ENCODE assay signal across 7 cellular contexts in genomic region chr9:113309204-113309813, GRCh38. TPM values are rescaled to one million over a fixed set of nuclear protein-coding genes. Genes with fewer than 3 reads are reported as not detected.
DNase-seq lines count a peak whose midpoint lies in the region; ATAC-seq, FAIRE-seq and TF ChIP-seq lines count a peak whose summit lies in the region.

No MANE protein-coding gene starts in this region.

- CTCF ChIA-PET in HEK293 (lab: Yijun Ruan, JAX) (interaction anchor here (0.6 to 3.6 kb wide), 24 partner anchors 9 to 1748 kb away, joined by 3 to 26 read pairs (median 4); partner anchors contain the start of gene WDR31), H1 (lab: Charles Lee; ENCODE audit: partially characterized antibody) (interaction anchor here (0.7 to 4.2 kb wide), 24 partner anchors 10 to 349 kb away, joined by 3 to 30 read pairs (median 4); partner anchors contain the start of genes BSPRY, CDC26, PRPF4 and WDR31)

- H2BK12ac ChIP-seq in H1 (ENCODE audit: low read depth, low read length) = no peak overlapping the region

- H3K4me1 ChIP-seq in HEK293 (ENCODE audit: control insufficient read depth, insufficient read depth, low read length) = no peaks in the 10 kb centered on the region
- H3K4me1 ChIP-seq in H1 (replicated peaks in 1 of 4; ENCODE audit: control insufficient read depth in 3 of 4, insufficient read depth in 4 of 4, low read length in 3 of 4) = no peaks in the 10 kb centered on the region

- FAIRE-seq in H1 (lab: Jason Lieb, UNC) = no peak

- DNase-seq in DMS53 treated with DMSO at 0.1 percent for 48 hours (lab: John Stamatoyannopoulos, UW; ENCODE audit: unreplicated experiment) (peak; percentile 10), SHP77 (lab: John Stamatoyannopoulos, UW) (peak; percentile 40 to 54), H1 (ENCODE audit: low read depth in 1 of 2, low spot score in 2 of 2) (no peak), naive B cell (peak; percentile 6), NCI-H2107 (lab: John Stamatoyannopoulos, UW) (no peak), activated T-cell treated with anti-CD3 and anti-CD28 coated beads for 4 hours (no peak)

- TF ChIP-seq RAD21 in H1 (IDR thresholded peaks at IDR 0.05 in 1 of 2, conservative IDR thresholded peaks at IDR 0.05 in 1 of 2; ENCODE audit: low read depth in 2 of 2, low read length in 2 of 2) = peak; percentile 79 to 80

- H3K4me3 Mint-ChIP-seq in naive B cell = no peak overlapping the region

- no peaks in the 10 kb centered on the region; a peak in 1 of 7 replicates for H3K27me3 ChIP-seq in H1 (replicated peaks in 1 of 4; ENCODE audit: control insufficient read depth in 3 of 4, extremely low read depth in 1 of 4, insufficient read depth in 3 of 4, low read length in 3 of 4)

- H3K4me3 ChIP-seq in HEK293 (ENCODE audit: low read depth, low read length) (no peak overlapping the region), H1 (ENCODE audit: extremely low read depth in 1 of 4, insufficient read depth in 2 of 4, low read depth in 3 of 4, low read length in 4 of 4) (no peak overlapping the region)

- no peak overlapping the region for H4K5ac ChIP-seq in H1 (ENCODE audit: insufficient read length, low read depth, low read length)

- H4K20me1 ChIP-seq in H1 (replicated peaks in 1 of 2; ENCODE audit: control insufficient read depth in 1 of 2, insufficient read depth in 2 of 2, low read length in 2 of 2) = no peaks in the 10 kb centered on the region

- H3K27ac Mint-ChIP-seq in naive B cell = no peak overlapping the region

- no peak for TF ChIP-seq EP300 in H1 (IDR thresholded peaks at IDR 0.05; ENCODE audit: borderline replicate concordance in 1 of 2, low read depth in 2 of 2, low read length in 2 of 2)

- no peaks in the 10 kb centered on the region for H3K27me3 Mint-ChIP-seq in naive B cell

- H2BK15ac ChIP-seq in H1 (ENCODE audit: low read length) = no peak overlapping the region

- no peak overlapping the region for H3K18ac ChIP-seq in H1 (ENCODE audit: extremely low read depth, low read length)

- H3K79me2 ChIP-seq in H1 (ENCODE audit: control insufficient read depth in 1 of 2, insufficient read depth in 2 of 2, low read length in 2 of 2) = no peaks in the 10 kb centered on the region

- no peak overlapping the region for H2AFZ ChIP-seq in H1 (ENCODE audit: low read length)

- no peaks in the 10 kb centered on the region for H3K23me2 ChIP-seq in H1 (ENCODE audit: low read depth, low read length)

- POLR2A ChIA-PET in HEK293 (lab: Yijun Ruan, JAX) = no interaction called here
- POLR2A ChIA-PET in H1 (lab: Charles Lee; ENCODE audit: partially characterized antibody) = interaction anchor here (1.0 kb wide), 1 partner anchor 284 kb away, joined by 3 read pairs; no protein-coding TSS in a partner anchor

- no peak overlapping the region for H2AK5ac ChIP-seq in H1 (ENCODE audit: low read depth, low read length)

- H2BK120ac ChIP-seq in H1 (replicated peaks; ENCODE audit: low read depth, low read length) = no peak overlapping the region

- H3K79me1 ChIP-seq in H1 (ENCODE audit: low read depth, low read length) = no peaks in the 10 kb centered on the region

- H3K36me3 Mint-ChIP-seq in naive B cell = no peaks in the 10 kb centered on the region

- TF ChIP-seq CTCF in HEK293 (tag by site-specific recombination; IDR thresholded peaks at IDR 0.05) (no peak; the same call in 1 of the 2 replicates), H1 (IDR thresholded peaks at IDR 0.05; ENCODE audit: control extremely low read depth in 1 of 3, insufficient read depth in 1 of 3, low read depth in 1 of 3, low read length in 3 of 3) (peak in 2 of 3 experiments; percentile 39 to 43; a peak in 2 of 4 replicates)

- H3K9ac ChIP-seq in H1 (replicated peaks in 1 of 4; ENCODE audit: extremely low read depth in 1 of 4, low read depth in 3 of 4, low read length in 3 of 4) = no peak overlapping the region

- H3K4me2 ChIP-seq in H1 (ENCODE audit: insufficient read depth in 1 of 2, low read depth in 2 of 2, low read length in 2 of 2) = no peak overlapping the region

- H3K14ac ChIP-seq in H1 (ENCODE audit: insufficient read length) = no peak overlapping the region

- no peak overlapping the region for H4K91ac ChIP-seq in H1 (replicated peaks; ENCODE audit: insufficient read length, low read length)

- no peak for ATAC-seq in naive B cell (ENCODE audit: low read depth in 2 of 2)

- H3K36me3 ChIP-seq in HEK293 (ENCODE audit: control insufficient read depth in 2 of 2, insufficient read depth in 1 of 2, low read length in 2 of 2) (no peaks in the 10 kb centered on the region), H1 (ENCODE audit: control insufficient read depth in 2 of 4, insufficient read depth in 4 of 4, low read length in 3 of 4) (no peaks in the 10 kb centered on the region)

- H3K27ac ChIP-seq in HEK293 (ENCODE audit: extremely low read depth, low read depth, low read length) = no peak overlapping the region
- no peak overlapping the region for H3K27ac ChIP-seq in H1 (ENCODE audit: low read depth, low read length)

- 45% methylated on average over 2 of the region's 2 CpGs; no CpG with 5 or more reads in 1 of the 2 experiments for WGBS in H1 (ENCODE audit: extremely low coverage in 1 of 2, insufficient coverage in 1 of 2, insufficient read length in 1 of 2, insufficient replicate concordance in 2 of 2, low coverage in 1 of 2, low lambda C conversion rate in 2 of 2, missing lambda C conversion rate in 1 of 2), 2 experiments

- H3K9me3 ChIP-seq in HEK293 (ENCODE audit: control insufficient read depth, insufficient read depth, low read depth, low read length) (no peaks in the 10 kb centered on the region), H1 (ENCODE audit: insufficient read depth in 2 of 2, low read depth in 1 of 2, low read length in 1 of 2) (no peaks in the 10 kb centered on the region)

- H2BK5ac ChIP-seq in H1 (ENCODE audit: low read depth, low read length) = no peak overlapping the region

- H3K23ac ChIP-seq in H1 (ENCODE audit: insufficient read length) = no peak overlapping the region

- H2BK20ac ChIP-seq in H1 (ENCODE audit: low read length) = no peak overlapping the region

- no peak overlapping the region for H3K56ac ChIP-seq in H1 (replicated peaks; ENCODE audit: insufficient read length, low read depth, low read length)

- TF ChIP-seq POLR2A in H1 (IDR thresholded peaks at IDR 0.05; ENCODE audit: control extremely low read depth in 1 of 2, low read depth in 2 of 2, low read length in 2 of 2) = no peak

- no peak overlapping the region for H3K4ac ChIP-seq in H1 (replicated peaks; ENCODE audit: insufficient read length, low read depth, low read length)

- H4K8ac ChIP-seq in H1 (ENCODE audit: extremely low read depth, insufficient read depth, low read length) = no peak overlapping the region

- H3K4me1 Mint-ChIP-seq in naive B cell = no peaks in the 10 kb centered on the region

- no peaks in the 10 kb centered on the region for H3K9me3 Mint-ChIP-seq in naive B cell

RNA-seq across cellular contexts. Expression of gene RNF183, which starts 6.1 kb away (rescaled TPM):
- total RNA-seq in H1 (2021; fragmentation: NEBNext Ultra II Directional; extraction: Animal tissue kit (Norgen Biotek cat#: 25700)) = not detected in 2 replicates
- polyA plus RNA-seq in H1 (2011; rRNA removed) (0.15 and 0.41 TPM in 2 replicates), naive B cell (ENCODE audit: low read depth in 6 of 6) (not detected)
- 0.19 TPM for polyA plus RNA-seq in H1 (2011; cell fraction: cytosol; rRNA removed)
- polyA plus RNA-seq in H1 (2011; cell fraction: nucleus; rRNA removed) = 0.57 TPM
- 0.16 TPM in 1 of 4 replicates, not detected in the others for polyA plus RNA-seq in H1 (2012, experiment 1 of 2)
- polyA plus RNA-seq in H1 (2012, experiment 2 of 2) = not detected
- 0.04 TPM for polyA plus RNA-seq in H1 (2013, experiment 1 of 2)
- 0.17 TPM for polyA plus RNA-seq in H1 (2013, experiment 2 of 2)
- polyA minus RNA-seq in H1 (2011; rRNA and poly(A)+ RNA removed) = not detected in 2 replicates
- not detected for polyA minus RNA-seq in H1 (2011; cell fraction: cytosol; rRNA and poly(A)+ RNA removed)
- polyA minus RNA-seq in H1 (2011; cell fraction: nucleus; rRNA and poly(A)+ RNA removed) = not detected

RNA-seq across cellular contexts. Expression of gene WDR31, which starts 30.8 kb away (rescaled TPM):
- total RNA-seq in H1 (2021; fragmentation: NEBNext Ultra II Directional; extraction: Animal tissue kit (Norgen Biotek cat#: 25700)) = 0.28 and 0.40 TPM in 2 replicates
- polyA plus RNA-seq in H1 (2011; rRNA removed) (0.27 and 0.33 TPM in 2 replicates), naive B cell (ENCODE audit: low read depth in 6 of 6) (under 1 TPM in 4 of 6 donors, not detected in 2; 0.09 to 0.88 (median 0.30) TPM)
- 0.44 TPM for polyA plus RNA-seq in H1 (2011; cell fraction: cytosol; rRNA removed)
- polyA plus RNA-seq in H1 (2011; cell fraction: nucleus; rRNA removed) = 2.0 TPM
- polyA plus RNA-seq in H1 (2012, experiment 1 of 2) = 0.17 to 0.58 TPM (median 0.41 TPM) in 4 replicates
- polyA plus RNA-seq in H1 (2012, experiment 2 of 2) = 0.17 TPM
- polyA plus RNA-seq in H1 (2013, experiment 1 of 2) = 0.32 TPM
- 0.39 TPM for polyA plus RNA-seq in H1 (2013, experiment 2 of 2)
- 3.5 and 4.3 TPM in 2 replicates for polyA minus RNA-seq in H1 (2011; rRNA and poly(A)+ RNA removed)
- polyA minus RNA-seq in H1 (2011; cell fraction: cytosol; rRNA and poly(A)+ RNA removed) = 2.3 TPM
- 1.9 TPM for polyA minus RNA-seq in H1 (2011; cell fraction: nucleus; rRNA and poly(A)+ RNA removed)

RNA-seq across cellular contexts. Expression of gene PRPF4, which starts 33.9 kb away (rescaled TPM):
- total RNA-seq in H1 (2021; fragmentation: NEBNext Ultra II Directional; extraction: Animal tissue kit (Norgen Biotek cat#: 25700)) = 33.4 and 36.8 TPM in 2 replicates
- polyA plus RNA-seq in H1 (2011; rRNA removed) (13.6 and 15.2 TPM in 2 replicates), naive B cell (ENCODE audit: low read depth in 6 of 6) (10 to 100 TPM in 5 of 6 donors, 1 to 10 TPM in 1; 8.2 to 28.2 (median 22.4) TPM)
- 19.6 TPM for polyA plus RNA-seq in H1 (2011; cell fraction: cytosol; rRNA removed)
- 13.9 TPM for polyA plus RNA-seq in H1 (2011; cell fraction: nucleus; rRNA removed)
- polyA plus RNA-seq in H1 (2012, experiment 1 of 2) = 27.7 to 35.7 TPM (median 31.3 TPM) in 4 replicates
- 8.9 TPM for polyA plus RNA-seq in H1 (2012, experiment 2 of 2)
- 22.8 TPM for polyA plus RNA-seq in H1 (2013, experiment 1 of 2)
- polyA plus RNA-seq in H1 (2013, experiment 2 of 2) = 23.4 TPM
- polyA minus RNA-seq in H1 (2011; rRNA and poly(A)+ RNA removed) = 16.4 and 19.4 TPM in 2 replicates
- 13.1 TPM for polyA minus RNA-seq in H1 (2011; cell fraction: cytosol; rRNA and poly(A)+ RNA removed)
- polyA minus RNA-seq in H1 (2011; cell fraction: nucleus; rRNA and poly(A)+ RNA removed) = 10.4 TPM

RNA-seq across cellular contexts. Expression of gene CDC26, which starts 33.9 kb away (rescaled TPM):
- total RNA-seq in H1 (2021; fragmentation: NEBNext Ultra II Directional; extraction: Animal tissue kit (Norgen Biotek cat#: 25700)) = 41.9 and 42.8 TPM in 2 replicates
- 15.3 and 31.5 TPM in 2 replicates for polyA plus RNA-seq in H1 (2011; rRNA removed)
- polyA plus RNA-seq in H1 (2011; cell fraction: cytosol; rRNA removed) = 46.6 TPM
- polyA plus RNA-seq in H1 (2011; cell fraction: nucleus; rRNA removed) = 4.8 TPM
- 45.9 to 101 TPM (median 54.3 TPM) in 4 replicates for polyA plus RNA-seq in H1 (2012, experiment 1 of 2)
- 22.3 TPM for polyA plus RNA-seq in H1 (2012, experiment 2 of 2)
- polyA plus RNA-seq in H1 (2013, experiment 1 of 2) = 56.6 TPM
- polyA plus RNA-seq in H1 (2013, experiment 2 of 2) = 59.7 TPM
- 6.2 and 7.6 TPM in 2 replicates for polyA minus RNA-seq in H1 (2011; rRNA and poly(A)+ RNA removed)
- 6.1 TPM for polyA minus RNA-seq in H1 (2011; cell fraction: cytosol; rRNA and poly(A)+ RNA removed)
- 4.2 TPM for polyA minus RNA-seq in H1 (2011; cell fraction: nucleus; rRNA and poly(A)+ RNA removed)
- 100 to 1,000 TPM in 5 of 6 donors, 10 to 100 TPM in 1; 99.0 to 184 (median 138) TPM for polyA plus RNA-seq in naive B cell (ENCODE audit: low read depth in 6 of 6)

RNA-seq across cellular contexts. Expression of gene BSPRY, which starts 40.0 kb away (rescaled TPM):
- 5.5 and 6.5 TPM in 2 replicates for total RNA-seq in H1 (2021; fragmentation: NEBNext Ultra II Directional; extraction: Animal tissue kit (Norgen Biotek cat#: 25700))
- polyA plus RNA-seq in H1 (2011; rRNA removed) = 10.9 and 12.1 TPM in 2 replicates
- 9.7 TPM for polyA plus RNA-seq in H1 (2011; cell fraction: cytosol; rRNA removed)
- polyA plus RNA-seq in H1 (2011; cell fraction: nucleus; rRNA removed) = 10.3 TPM
- polyA plus RNA-seq in H1 (2012, experiment 1 of 2) = 5.5 to 7.4 TPM (median 7.1 TPM) in 4 replicates
- 7.0 TPM for polyA plus RNA-seq in H1 (2012, experiment 2 of 2)
- 5.5 TPM for polyA plus RNA-seq in H1 (2013, experiment 1 of 2)
- 4.7 TPM for polyA plus RNA-seq in H1 (2013, experiment 2 of 2)
- polyA minus RNA-seq in H1 (2011; rRNA and poly(A)+ RNA removed) = 5.6 and 5.9 TPM in 2 replicates
- 4.6 TPM for polyA minus RNA-seq in H1 (2011; cell fraction: cytosol; rRNA and poly(A)+ RNA removed)
- 5.1 TPM for polyA minus RNA-seq in H1 (2011; cell fraction: nucleus; rRNA and poly(A)+ RNA removed)
- 1 to 10 TPM in 4 of 6 donors, under 1 TPM in 2; 0.16 to 1.9 (median 1.2) TPM for polyA plus RNA-seq in naive B cell (ENCODE audit: low read depth in 6 of 6)

Comparison
In these comparisons a context has a peak if more than half of its experiments do, and no peak if none do; other contexts are left out.
1. DNase-seq: peak in DMS53 treated with DMSO at 0.1 percent for 48 hours (single experiment), SHP77 (2 of 2) and naive B cell (single experiment); none in H1 (0 of 2), NCI-H2107 (single experiment) and activated T-cell treated with anti-CD3 and anti-CD28 coated beads for 4 hours (single experiment).